1 cellular context compared by ENCODE assay signal in genomic region chr9:131799177-131799823, GRCh38.
TF ChIP-seq lines count a peak whose summit lies in the region.

No MANE protein-coding gene starts in this region.

TF ChIP-seq in HepG2, 621 proteins besides CTCF, POLR2A, EP300 and RAD21 (continued from another document and continues in another):
- TF ChIP-seq ARID5B (CRISPR knock-in tag; IDR thresholded peaks at IDR 0.05) (peak; percentile 50), ATF7 (IDR thresholded peaks at IDR 0.05) (no peak), ATF7 (CRISPR knock-in tag; IDR thresholded peaks at IDR 0.05) (no peak), PHF8 (CRISPR knock-in tag; IDR thresholded peaks at IDR 0.05) (no peak), ZNF296 (CRISPR knock-in tag; conservative IDR thresholded peaks at IDR 0.05) (0 out of 2 replicates have a peak, but pooled peaks have one; percentile 47), TBL1XR1 (IDR thresholded peaks at IDR 0.05; ENCODE audit: borderline replicate concordance, low read length, partially characterized antibody) (no peak), FOXC1 (CRISPR knock-in tag; IDR thresholded peaks at IDR 0.05; ENCODE audit: borderline replicate concordance) (peak; percentile 69; the same call in 1 of the 2 replicates), MAF1 (CRISPR knock-in tag; IDR thresholded peaks at IDR 0.05; ENCODE audit: borderline replicate concordance) (0 out of 2 replicates have a peak, but pooled peaks have one; percentile 64), ZBTB7B (CRISPR knock-in tag; IDR thresholded peaks at IDR 0.05) (no peak), ZKSCAN5 (CRISPR knock-in tag; IDR thresholded peaks at IDR 0.05) (no peak), ZNF878 (CRISPR knock-in tag; IDR thresholded peaks at IDR 0.05) (peak; percentile 92), GLI4 (CRISPR knock-in tag; IDR thresholded peaks at IDR 0.05; ENCODE audit: borderline replicate concordance) (no peak), BRD4 (CRISPR knock-in tag; IDR thresholded peaks at IDR 0.05) (no peak), SNAPC2 (CRISPR knock-in tag; IDR thresholded peaks at IDR 0.05) (peak; percentile 64; the same call in 1 of the 2 replicates), ZNF672 (CRISPR knock-in tag; IDR thresholded peaks at IDR 0.05) (no peak), FLYWCH1 (CRISPR knock-in tag; IDR thresholded peaks at IDR 0.05) (0 out of 2 replicates have a peak, but pooled peaks have one; percentile 23), ZNF143 (CRISPR knock-in tag; IDR thresholded peaks at IDR 0.05) (0 out of 2 replicates have a peak, but pooled peaks have one; percentile 21), ATRX (CRISPR knock-in tag; IDR thresholded peaks at IDR 0.05; ENCODE audit: borderline replicate concordance) (no peak), ELF4 (CRISPR knock-in tag; IDR thresholded peaks at IDR 0.05; ENCODE audit: borderline replicate concordance) (no peak), ZNF20 (CRISPR knock-in tag; IDR thresholded peaks at IDR 0.05) (no peak), DPF2 (CRISPR knock-in tag; IDR thresholded peaks at IDR 0.05; ENCODE audit: borderline replicate concordance, low read depth) (no peak), KDM5A (IDR thresholded peaks at IDR 0.05; ENCODE audit: borderline replicate concordance, low read length) (no peak), ZNF12 (CRISPR knock-in tag; IDR thresholded peaks at IDR 0.05) (0 out of 2 replicates have a peak, but pooled peaks have one; percentile 32), KLF15 (CRISPR knock-in tag; IDR thresholded peaks at IDR 0.05; ENCODE audit: borderline replicate concordance) (0 out of 2 replicates have a peak, but pooled peaks have one; percentile 41), NR2F6 (IDR thresholded peaks at IDR 0.05) (no peak), NR2F6 (CRISPR knock-in tag; IDR thresholded peaks at IDR 0.05) (no peak), ZNF761 (CRISPR knock-in tag; conservative IDR thresholded peaks at IDR 0.05) (no peak), ZNF629 (CRISPR knock-in tag; conservative IDR thresholded peaks at IDR 0.05) (no peak), ZNF615 (CRISPR knock-in tag; IDR thresholded peaks at IDR 0.05; ENCODE audit: borderline replicate concordance) (no peak), RFXAP (CRISPR knock-in tag; IDR thresholded peaks at IDR 0.05; ENCODE audit: borderline replicate concordance) (peak; percentile 81; the same call in 1 of the 2 replicates), ZNF790 (CRISPR knock-in tag; IDR thresholded peaks at IDR 0.05; ENCODE audit: borderline replicate concordance) (no peak; the same call in 1 of the 2 replicates), DNMT1 (CRISPR knock-in tag; IDR thresholded peaks at IDR 0.05) (no peak), ZNF766 (CRISPR knock-in tag; IDR thresholded peaks at IDR 0.05; ENCODE audit: borderline replicate concordance) (peak; percentile 86; the same call in 1 of the 2 replicates), KLF11 (CRISPR knock-in tag; IDR thresholded peaks at IDR 0.05) (peak; percentile 90; the same call in 1 of the 2 replicates), SP2 (CRISPR knock-in tag; IDR thresholded peaks at IDR 0.05) (no peak), HOXA9 (CRISPR knock-in tag; IDR thresholded peaks at IDR 0.05; ENCODE audit: borderline replicate concordance) (peak; percentile 53; the same call in 1 of the 2 replicates), ZNF558 (CRISPR knock-in tag; IDR thresholded peaks at IDR 0.05; ENCODE audit: borderline replicate concordance) (peak; percentile 77; the same call in 1 of the 2 replicates), ZNF572 (CRISPR knock-in tag; IDR thresholded peaks at IDR 0.05) (no peak), NFATC3 (CRISPR knock-in tag; IDR thresholded peaks at IDR 0.05) (no peak), FOXP4 (CRISPR knock-in tag; IDR thresholded peaks at IDR 0.05) (0 out of 2 replicates have a peak, but pooled peaks have one; percentile 35), RFX5 (IDR thresholded peaks at IDR 0.05; ENCODE audit: low read depth, low read length) (no peak), ZNF737 (CRISPR knock-in tag; IDR thresholded peaks at IDR 0.05; ENCODE audit: borderline replicate concordance) (no peak)
- TF ChIP-seq, protein P1, sequence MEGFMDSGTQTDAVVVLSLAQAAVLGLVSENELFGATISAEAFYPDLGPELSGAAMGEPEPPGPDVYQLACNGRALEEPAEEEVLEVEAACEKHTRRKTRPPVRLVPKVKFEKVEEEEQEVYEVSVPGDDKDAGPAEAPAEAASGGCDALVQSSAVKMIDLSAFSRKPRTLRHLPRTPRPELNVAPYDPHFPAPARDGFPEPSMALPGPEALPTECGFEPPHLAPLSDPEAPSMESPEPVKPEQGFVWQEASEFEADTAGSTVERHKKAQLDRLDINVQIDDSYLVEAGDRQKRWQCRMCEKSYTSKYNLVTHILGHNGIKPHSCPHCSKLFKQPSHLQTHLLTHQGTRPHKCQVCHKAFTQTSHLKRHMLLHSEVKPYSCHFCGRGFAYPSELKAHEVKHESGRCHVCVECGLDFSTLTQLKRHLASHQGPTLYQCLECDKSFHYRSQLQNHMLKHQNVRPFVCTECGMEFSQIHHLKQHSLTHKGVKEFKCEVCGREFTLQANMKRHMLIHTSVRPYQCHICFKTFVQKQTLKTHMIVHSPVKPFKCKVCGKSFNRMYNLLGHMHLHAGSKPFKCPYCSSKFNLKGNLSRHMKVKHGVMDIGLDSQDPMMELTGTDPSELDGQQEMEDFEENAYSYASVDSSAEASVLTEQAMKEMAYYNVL (CRISPR knock-in tag; IDR thresholded peaks at IDR 0.05; ENCODE audit: borderline replicate concordance): no peak
- TF ChIP-seq, protein P2, sequence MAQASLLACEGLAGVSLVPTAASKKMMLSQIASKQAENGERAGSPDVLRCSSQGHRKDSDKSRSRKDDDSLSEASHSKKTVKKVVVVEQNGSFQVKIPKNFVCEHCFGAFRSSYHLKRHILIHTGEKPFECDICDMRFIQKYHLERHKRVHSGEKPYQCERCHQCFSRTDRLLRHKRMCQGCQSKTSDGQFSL (CRISPR knock-in tag; IDR thresholded peaks at IDR 0.05): no peak
- TF ChIP-seq, protein P3, sequence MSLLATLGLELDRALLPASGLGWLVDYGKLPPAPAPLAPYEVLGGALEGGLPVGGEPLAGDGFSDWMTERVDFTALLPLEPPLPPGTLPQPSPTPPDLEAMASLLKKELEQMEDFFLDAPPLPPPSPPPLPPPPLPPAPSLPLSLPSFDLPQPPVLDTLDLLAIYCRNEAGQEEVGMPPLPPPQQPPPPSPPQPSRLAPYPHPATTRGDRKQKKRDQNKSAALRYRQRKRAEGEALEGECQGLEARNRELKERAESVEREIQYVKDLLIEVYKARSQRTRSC (CRISPR knock-in tag; IDR thresholded peaks at IDR 0.05; ENCODE audit: low read depth): 0 out of 2 replicates have a peak, but pooled peaks have one; percentile 54
- TF ChIP-seq, protein P4, sequence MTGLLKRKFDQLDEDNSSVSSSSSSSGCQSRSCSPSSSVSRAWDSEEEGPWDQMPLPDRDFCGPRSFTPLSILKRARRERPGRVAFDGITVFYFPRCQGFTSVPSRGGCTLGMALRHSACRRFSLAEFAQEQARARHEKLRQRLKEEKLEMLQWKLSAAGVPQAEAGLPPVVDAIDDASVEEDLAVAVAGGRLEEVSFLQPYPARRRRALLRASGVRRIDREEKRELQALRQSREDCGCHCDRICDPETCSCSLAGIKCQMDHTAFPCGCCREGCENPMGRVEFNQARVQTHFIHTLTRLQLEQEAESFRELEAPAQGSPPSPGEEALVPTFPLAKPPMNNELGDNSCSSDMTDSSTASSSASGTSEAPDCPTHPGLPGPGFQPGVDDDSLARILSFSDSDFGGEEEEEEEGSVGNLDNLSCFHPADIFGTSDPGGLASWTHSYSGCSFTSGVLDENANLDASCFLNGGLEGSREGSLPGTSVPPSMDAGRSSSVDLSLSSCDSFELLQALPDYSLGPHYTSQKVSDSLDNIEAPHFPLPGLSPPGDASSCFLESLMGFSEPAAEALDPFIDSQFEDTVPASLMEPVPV (CRISPR knock-in tag; IDR thresholded peaks at IDR 0.05): peak; percentile 62; the same call in 1 of the 2 replicates
- TF ChIP-seq, protein P5, sequence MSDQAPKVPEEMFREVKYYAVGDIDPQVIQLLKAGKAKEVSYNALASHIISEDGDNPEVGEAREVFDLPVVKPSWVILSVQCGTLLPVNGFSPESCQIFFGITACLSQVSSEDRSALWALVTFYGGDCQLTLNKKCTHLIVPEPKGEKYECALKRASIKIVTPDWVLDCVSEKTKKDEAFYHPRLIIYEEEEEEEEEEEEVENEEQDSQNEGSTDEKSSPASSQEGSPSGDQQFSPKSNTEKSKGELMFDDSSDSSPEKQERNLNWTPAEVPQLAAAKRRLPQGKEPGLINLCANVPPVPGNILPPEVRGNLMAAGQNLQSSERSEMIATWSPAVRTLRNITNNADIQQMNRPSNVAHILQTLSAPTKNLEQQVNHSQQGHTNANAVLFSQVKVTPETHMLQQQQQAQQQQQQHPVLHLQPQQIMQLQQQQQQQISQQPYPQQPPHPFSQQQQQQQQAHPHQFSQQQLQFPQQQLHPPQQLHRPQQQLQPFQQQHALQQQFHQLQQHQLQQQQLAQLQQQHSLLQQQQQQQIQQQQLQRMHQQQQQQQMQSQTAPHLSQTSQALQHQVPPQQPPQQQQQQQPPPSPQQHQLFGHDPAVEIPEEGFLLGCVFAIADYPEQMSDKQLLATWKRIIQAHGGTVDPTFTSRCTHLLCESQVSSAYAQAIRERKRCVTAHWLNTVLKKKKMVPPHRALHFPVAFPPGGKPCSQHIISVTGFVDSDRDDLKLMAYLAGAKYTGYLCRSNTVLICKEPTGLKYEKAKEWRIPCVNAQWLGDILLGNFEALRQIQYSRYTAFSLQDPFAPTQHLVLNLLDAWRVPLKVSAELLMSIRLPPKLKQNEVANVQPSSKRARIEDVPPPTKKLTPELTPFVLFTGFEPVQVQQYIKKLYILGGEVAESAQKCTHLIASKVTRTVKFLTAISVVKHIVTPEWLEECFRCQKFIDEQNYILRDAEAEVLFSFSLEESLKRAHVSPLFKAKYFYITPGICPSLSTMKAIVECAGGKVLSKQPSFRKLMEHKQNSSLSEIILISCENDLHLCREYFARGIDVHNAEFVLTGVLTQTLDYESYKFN (CRISPR knock-in tag; conservative IDR thresholded peaks at IDR 0.05): no peak
- TF ChIP-seq, protein P6, sequence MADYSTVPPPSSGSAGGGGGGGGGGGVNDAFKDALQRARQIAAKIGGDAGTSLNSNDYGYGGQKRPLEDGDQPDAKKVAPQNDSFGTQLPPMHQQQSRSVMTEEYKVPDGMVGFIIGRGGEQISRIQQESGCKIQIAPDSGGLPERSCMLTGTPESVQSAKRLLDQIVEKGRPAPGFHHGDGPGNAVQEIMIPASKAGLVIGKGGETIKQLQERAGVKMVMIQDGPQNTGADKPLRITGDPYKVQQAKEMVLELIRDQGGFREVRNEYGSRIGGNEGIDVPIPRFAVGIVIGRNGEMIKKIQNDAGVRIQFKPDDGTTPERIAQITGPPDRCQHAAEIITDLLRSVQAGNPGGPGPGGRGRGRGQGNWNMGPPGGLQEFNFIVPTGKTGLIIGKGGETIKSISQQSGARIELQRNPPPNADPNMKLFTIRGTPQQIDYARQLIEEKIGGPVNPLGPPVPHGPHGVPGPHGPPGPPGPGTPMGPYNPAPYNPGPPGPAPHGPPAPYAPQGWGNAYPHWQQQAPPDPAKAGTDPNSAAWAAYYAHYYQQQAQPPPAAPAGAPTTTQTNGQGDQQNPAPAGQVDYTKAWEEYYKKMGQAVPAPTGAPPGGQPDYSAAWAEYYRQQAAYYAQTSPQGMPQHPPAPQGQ (CRISPR knock-in tag; IDR thresholded peaks at IDR 0.05; ENCODE audit: borderline replicate concordance): no peak
